ENCODE assay signal across 1 cellular context in genomic region chr11:102935514-102935913, GRCh38.
TF ChIP-seq lines count a peak whose summit lies in the region.

No MANE protein-coding gene starts in this region.

TF ChIP-seq in IMR-90, 13 proteins besides CTCF, POLR2A, EP300 and RAD21:
- TF ChIP-seq RFX5 (IDR thresholded peaks at IDR 0.05; ENCODE audit: low read depth, low read length) (no peak), MAFK (IDR thresholded peaks at IDR 0.05; ENCODE audit: low read depth, low read length) (no peak), USF2 (IDR thresholded peaks at IDR 0.05; ENCODE audit: low read depth, low read length) (no peak), BHLHE40 (IDR thresholded peaks at IDR 0.05; ENCODE audit: low read depth, low read length) (no peak), SMC3 (IDR thresholded peaks at IDR 0.05; ENCODE audit: low read depth, low read length) (no peak), ELK1 (IDR thresholded peaks at IDR 0.05; ENCODE audit: borderline replicate concordance, low read depth, low read length) (no peak), RCOR1 (IDR thresholded peaks at IDR 0.05; ENCODE audit: insufficient replicate concordance, low read length) (no peak)
TF ChIP-seq in IMR-90: peak in this region for 0.
